Comparison of ENCODE assay signal across 20 cellular contexts in genomic region chr2:215365184-215365658, GRCh38. TPM values are rescaled to one million over a fixed set of nuclear protein-coding genes. Genes with fewer than 3 reads are reported as not detected.
A peak's percentile ranks its signal among the peaks of the same experiment; 100 is the strongest.
DNase-seq lines count a peak whose midpoint lies in the region; ATAC-seq and TF ChIP-seq lines count a peak whose summit lies in the region.
"Had no signal": no experiment of that assay in that cellular context is flagged by ENCODE, and none has a peak within 500 bp of the region (broad histone marks: within the 10 kb centered on the region; RNA-seq: fewer than 3 reads in every experiment).

No MANE protein-coding gene starts in this region.

- H3K4me1 ChIP-seq in IMR-90 (ENCODE audit: control insufficient read depth, insufficient read depth, low read length) (peaks cover 5% of the 10 kb centered on the region), mesenchymal stem cell (ENCODE audit: control insufficient read depth, insufficient read depth, low read depth, low read length) (peaks cover 8% of the 10 kb centered on the region)
- H3K4me1 ChIP-seq: transverse colon had no signal

- no peak overlapping the region for H2BK20ac ChIP-seq in IMR-90 (ENCODE audit: low read depth, low read length)

- no peaks in the 10 kb centered on the region for H3K9me1 ChIP-seq in IMR-90 (ENCODE audit: insufficient read depth, low read length)

- intact Hi-C loops in IMR-90 (cut with micrococcal nuclease), result no loop called here

- H3K9me3 ChIP-seq in IMR-90 (ENCODE audit: control insufficient read depth, insufficient read depth, low read length), result no peaks in the 10 kb centered on the region
- H3K9me3 ChIP-seq in mesenchymal stem cell (ENCODE audit: control insufficient read depth, low read length), result no peaks in the 10 kb centered on the region
- H3K9me3 ChIP-seq: transverse colon had no signal

- H3K4ac ChIP-seq in IMR-90 (ENCODE audit: low read depth, low read length), result no peak overlapping the region
- no peak overlapping the region for H3K4ac ChIP-seq in mesenchymal stem cell (ENCODE audit: low read depth in 1 of 2, low read length in 2 of 2)

- H3K27ac ChIP-seq in IMR-90 (ENCODE audit: insufficient read depth, low read length) (no peak overlapping the region), mesenchymal stem cell (ENCODE audit: low read length, poor library complexity, severe bottlenecking) (peak overlapping the region; percentile 4)
- H3K27ac ChIP-seq: transverse colon had no signal

- H2BK120ac ChIP-seq in IMR-90 (ENCODE audit: low read depth, low read length) (no peak overlapping the region), mesenchymal stem cell (ENCODE audit: low read depth, low read length) (no peak overlapping the region)

- no peaks in the 10 kb centered on the region for H3K27me3 Mint-ChIP-seq in glutamatergic neuron (ENCODE audit: unreplicated experiment)
- H3K27me3 Mint-ChIP-seq: activated CD4-positive, alpha-beta memory T cell treated with anti-CD3 and anti-CD28 coated beads, Interleukin-2, amount 10 ng/mL, durations not matched to agents 7 days and 5 days; activated naive CD8-positive, alpha-beta T cell treated with anti-CD3 and anti-CD28 coated beads, Interleukin-2, amount 50 U/mL, for 24 hours; stimulated activated naive B cell treated with anti-CD40 and anti-IgM and Interleukin-4, amounts not matched to agents 10 μg/mL and 1 μg/mL and 100 μg/mL, for 72 hours had no signal

- H3K36me3 Mint-ChIP-seq in glutamatergic neuron (ENCODE audit: unreplicated experiment), result no peaks in the 10 kb centered on the region

- POLR2A ChIA-PET in IMR-90 (lab: Charles Lee; ENCODE audit: unreplicated experiment), result no interaction called here

- no peak; the same call in none of the 2 replicates for TF ChIP-seq POLR2A in IMR-90 (IDR thresholded peaks at IDR 0.05; ENCODE audit: low read depth, low read length)

- TF ChIP-seq RAD21 in IMR-90 (IDR thresholded peaks at IDR 0.05; ENCODE audit: low read length), result no peak

- no peak overlapping the region for H4K91ac ChIP-seq in IMR-90 (ENCODE audit: insufficient read depth, low read depth, low read length)
- H4K91ac ChIP-seq in mesenchymal stem cell (ENCODE audit: low read length), result no peak overlapping the region

- DNase-seq in IMR-90, result peak; percentile 16
- DNase-seq in mesenchymal stem cell, result no peak
- no peak for DNase-seq in glutamatergic neuron
- DNase-seq in LoVo (ENCODE audit: low spot score), result no peak
- no peak for DNase-seq in T-helper 1 cell
- DNase-seq: activated CD4-positive, alpha-beta memory T cell treated with anti-CD3 and anti-CD28 coated beads, Interleukin-2, amount 10 ng/mL, durations not matched to agents 7 days and 5 days; activated naive CD8-positive, alpha-beta T cell treated with anti-CD3 and anti-CD28 coated beads, Interleukin-2, amount 50 U/mL, for 24 hours; caudate nucleus; effector CD8-positive, alpha-beta T cell; hypothalamus; NCI-H187; NCI-H446 treated with DMSO at 0.1 percent for 48 hours; nephron progenitor cell; stimulated activated CD4-positive, alpha-beta T cell treated with anti-CD3 and anti-CD28 coated beads, Interleukin-15, amount 100 ng/mL, for 24 hours; stimulated activated naive B cell treated with anti-CD40 and anti-IgM and Interleukin-4, amounts not matched to agents 10 μg/mL and 1 μg/mL and 100 μg/mL, for 72 hours; transverse colon had no signal

- no peak overlapping the region for H3K18ac ChIP-seq in IMR-90 (ENCODE audit: low read depth, low read length)
- no peak overlapping the region for H3K18ac ChIP-seq in mesenchymal stem cell (ENCODE audit: low read depth in 1 of 2, low read length in 2 of 2)

- BruUV-seq in IMR-90 (replicated peaks; lab: Mats Ljungman, UMichigan), result no TSS peak

- H4K8ac ChIP-seq in IMR-90 (ENCODE audit: low read depth in 2 of 2, low read length in 2 of 2) (no peak overlapping the region), mesenchymal stem cell (ENCODE audit: low read length) (no peak overlapping the region)

- H2AFZ ChIP-seq in IMR-90 (replicated peaks; ENCODE audit: low read length, poor library complexity) (no peak overlapping the region), mesenchymal stem cell (ENCODE audit: low read depth, low read length) (no peak overlapping the region)

- peak overlapping the region; percentile 47; the same call in 1 of the 2 replicates for H4K5ac ChIP-seq in IMR-90 (ENCODE audit: low read depth, low read length)

- H3K4me3 ChIP-seq in IMR-90 (ENCODE audit: insufficient read depth, low read depth, low read length) (no peak overlapping the region), mesenchymal stem cell (ENCODE audit: insufficient read depth in 1 of 2, low read depth in 1 of 2, low read length in 2 of 2) (no peak overlapping the region)
- H3K4me3 ChIP-seq: transverse colon had no signal

- H3K27ac Mint-ChIP-seq in glutamatergic neuron (ENCODE audit: unreplicated experiment), result no peak overlapping the region
- H3K27ac Mint-ChIP-seq: activated CD4-positive, alpha-beta memory T cell treated with anti-CD3 and anti-CD28 coated beads, Interleukin-2, amount 10 ng/mL, durations not matched to agents 7 days and 5 days; activated naive CD8-positive, alpha-beta T cell treated with anti-CD3 and anti-CD28 coated beads, Interleukin-2, amount 50 U/mL, for 24 hours; mesothelial cell of epicardium; nephron progenitor cell; stimulated activated naive B cell treated with anti-CD40 and anti-IgM and Interleukin-4, amounts not matched to agents 10 μg/mL and 1 μg/mL and 100 μg/mL, for 72 hours had no signal

- H3K4me2 ChIP-seq in IMR-90 (ENCODE audit: low read depth, low read length), result no peak overlapping the region
- H3K4me2 ChIP-seq in mesenchymal stem cell (ENCODE audit: low read length, poor library complexity, severe bottlenecking), result no peak overlapping the region

- H3K9ac ChIP-seq in IMR-90 (ENCODE audit: low read depth, low read length) (no peak overlapping the region), mesenchymal stem cell (ENCODE audit: low read length) (peak overlapping the region; percentile 54)

- CTCF ChIA-PET in IMR-90 (lab: Yijun Ruan, JAX), result no interaction called here

- dilution Hi-C loops in IMR-90 (cut with HindIII; ENCODE audit: low sequenced_read_pairs, unreplicated experiment), result no loop called here

- H3K27me3 ChIP-seq in IMR-90 (ENCODE audit: control insufficient read depth, insufficient read depth, low read length) (no peaks in the 10 kb centered on the region), mesenchymal stem cell (ENCODE audit: control insufficient read depth in 1 of 2, insufficient read depth in 1 of 2, low read length in 2 of 2) (no peaks in the 10 kb centered on the region)
- H3K27me3 ChIP-seq: transverse colon had no signal

- H2AK5ac ChIP-seq in IMR-90 (ENCODE audit: low read depth, low read length) (no peak overlapping the region), mesenchymal stem cell (ENCODE audit: low read length, severe bottlenecking) (no peak overlapping the region)

- WGBS in IMR-90 (ENCODE audit: extremely low coverage in 2 of 2, insufficient read length in 1 of 2), 2 experiments, result no CpG with 5 or more reads among the region's 4 CpGs
- WGBS in mesenchymal stem cell, result 95% methylated on average over 3 of the region's 4 CpGs

- H2BK12ac ChIP-seq in mesenchymal stem cell (ENCODE audit: low read length in 2 of 2), result no peak overlapping the region

- H2BK15ac ChIP-seq in IMR-90 (ENCODE audit: low read depth, low read length), result no peak overlapping the region
- H2BK15ac ChIP-seq in mesenchymal stem cell (ENCODE audit: low read depth, poor library complexity, severe bottlenecking), result no peak overlapping the region

- H3K4me3 Mint-ChIP-seq in glutamatergic neuron (ENCODE audit: unreplicated experiment), result no peak overlapping the region
- H3K4me3 Mint-ChIP-seq: activated CD4-positive, alpha-beta memory T cell treated with anti-CD3 and anti-CD28 coated beads, Interleukin-2, amount 10 ng/mL, durations not matched to agents 7 days and 5 days; activated naive CD8-positive, alpha-beta T cell treated with anti-CD3 and anti-CD28 coated beads, Interleukin-2, amount 50 U/mL, for 24 hours; mesothelial cell of epicardium; nephron progenitor cell; stimulated activated naive B cell treated with anti-CD40 and anti-IgM and Interleukin-4, amounts not matched to agents 10 μg/mL and 1 μg/mL and 100 μg/mL, for 72 hours had no signal

- H2AK9ac ChIP-seq in IMR-90 (replicated peaks; ENCODE audit: low read depth, low read length, poor library complexity), result no peak overlapping the region

- H2BK5ac ChIP-seq in IMR-90 (ENCODE audit: low read depth, low read length, poor library complexity, severe bottlenecking), result peak overlapping the region; percentile 15
- H2BK5ac ChIP-seq in mesenchymal stem cell (ENCODE audit: low read depth, low read length, poor library complexity, severe bottlenecking), result no peak overlapping the region

- no peaks in the 10 kb centered on the region for H3K9me3 Mint-ChIP-seq in glutamatergic neuron (ENCODE audit: unreplicated experiment)
- H3K9me3 Mint-ChIP-seq: activated CD4-positive, alpha-beta memory T cell treated with anti-CD3 and anti-CD28 coated beads, Interleukin-2, amount 10 ng/mL, durations not matched to agents 7 days and 5 days; mesothelial cell of epicardium; nephron progenitor cell had no signal

- H3K14ac ChIP-seq in IMR-90 (replicated peaks; ENCODE audit: low read depth, low read length) (no peak overlapping the region), mesenchymal stem cell (ENCODE audit: low read length in 2 of 2) (no peak overlapping the region)

- H4K20me1 ChIP-seq in IMR-90 (ENCODE audit: insufficient read depth, low read length), result peaks cover 34% of the 10 kb centered on the region

- peaks cover 63% of the 10 kb centered on the region for H3K36me3 ChIP-seq in IMR-90 (ENCODE audit: control insufficient read depth, insufficient read depth, low read length)
- H3K36me3 ChIP-seq in mesenchymal stem cell (ENCODE audit: control insufficient read depth in 1 of 2, insufficient read depth in 2 of 2, low read depth in 1 of 2, low read length in 2 of 2), result peaks cover 28 to 98% of the 10 kb centered on the region in 2 experiments

- no peak for TF ChIP-seq CTCF in IMR-90 (conservative IDR thresholded peaks at IDR 0.05; ENCODE audit: low read depth, low read length)
- TF ChIP-seq CTCF in glutamatergic neuron (IDR thresholded peaks at IDR 0.05; ENCODE audit: partially characterized antibody, unreplicated experiment), result no peak

- ATAC-seq in GM18511 (IDR thresholded peaks at IDR 0.05; ENCODE audit: unreplicated experiment) (peak; percentile 74), GM21717 (IDR thresholded peaks at IDR 0.05; ENCODE audit: unreplicated experiment) (peak; percentile 56), IMR-90 (ENCODE audit: low read depth) (no peak), HG03520 (IDR thresholded peaks at IDR 0.05; ENCODE audit: unreplicated experiment) (no peak)
- ATAC-seq: activated naive CD8-positive, alpha-beta T cell treated with anti-CD3 and anti-CD28 coated beads, Interleukin-2, amount 50 U/mL, for 24 hours had no signal

- H3K56ac ChIP-seq in IMR-90 (ENCODE audit: extremely low read depth, insufficient read depth, low read length), result no peak overlapping the region

- in situ Hi-C loops in IMR-90 (cut with MboI; ENCODE audit: low sequenced_read_pairs), result no loop called here

- H3K79me1 ChIP-seq in IMR-90 (ENCODE audit: low read depth in 1 of 2, low read length in 2 of 2) (peaks cover 18 to 31% of the 10 kb centered on the region in 2 experiments; a peak in 3 of 4 replicates), mesenchymal stem cell (replicated peaks; ENCODE audit: low read length, poor library complexity, severe bottlenecking) (no peaks in the 10 kb centered on the region)

- no peaks in the 10 kb centered on the region for H3K4me1 Mint-ChIP-seq in glutamatergic neuron (ENCODE audit: low read depth, unreplicated experiment)
- H3K4me1 Mint-ChIP-seq: activated CD4-positive, alpha-beta memory T cell treated with anti-CD3 and anti-CD28 coated beads, Interleukin-2, amount 10 ng/mL, durations not matched to agents 7 days and 5 days; activated naive CD8-positive, alpha-beta T cell treated with anti-CD3 and anti-CD28 coated beads, Interleukin-2, amount 50 U/mL, for 24 hours; nephron progenitor cell had no signal

- H3K23ac ChIP-seq in IMR-90 (ENCODE audit: low read depth, low read length), result no peak overlapping the region
- no peak overlapping the region for H3K23ac ChIP-seq in mesenchymal stem cell (ENCODE audit: low read length in 2 of 2)

RNA-seq across cellular contexts. Expression of gene ATIC, which starts 53.4 kb away (rescaled TPM):
- total RNA-seq in IMR-90 (2012; rRNA removed) (29.4 and 30.5 TPM in 2 replicates), glutamatergic neuron (ENCODE audit: unreplicated experiment) (51.5 TPM)
- polyA plus RNA-seq in IMR-90 (2012; rRNA removed), result 96.8 and 101 TPM in 2 replicates
- 29.6 and 76.9 TPM in 2 replicates for polyA plus RNA-seq in IMR-90 (2012; cell fraction: cytosol; rRNA removed)
- 20.5 and 94.2 TPM in 2 replicates for polyA plus RNA-seq in IMR-90 (2012; cell fraction: nucleus; rRNA removed; ENCODE audit: low replicate concordance)
- 182 TPM for polyA plus RNA-seq in mesenchymal stem cell (2013, experiment 1 of 2)
- 193 TPM for polyA plus RNA-seq in mesenchymal stem cell (2013, experiment 2 of 2)

Comparison
In these comparisons a context has a peak if more than half of its experiments do, and no peak if none do; other contexts are left out.
1. ATAC-seq: peak in GM18511 (single experiment) and GM21717 (single experiment); none in IMR-90 (single experiment) and HG03520 (single experiment).